Comparison of ENCODE assay signal across 1 cellular context in genomic region chr17:78976907-78977680, GRCh38.
TF ChIP-seq lines count a peak whose summit lies in the region.

No MANE protein-coding gene starts in this region.

TF ChIP-seq in SK-N-SH treated with all-trans-retinoic acid at 6 μM for 48 hours, 23 proteins besides CTCF, POLR2A, EP300 and RAD21 (continued from another document):
- TF ChIP-seq CSRNP3 (CRISPR knock-in tag; IDR thresholded peaks at IDR 0.05) (no peak), CSDC2 (CRISPR knock-in tag; IDR thresholded peaks at IDR 0.05) (no peak), ZC3H10 (CRISPR knock-in tag; IDR thresholded peaks at IDR 0.05) (no peak), PATZ1 (CRISPR knock-in tag; IDR thresholded peaks at IDR 0.05; ENCODE audit: borderline replicate concordance) (no peak), GLIS3 (CRISPR knock-in tag; IDR thresholded peaks at IDR 0.05) (no peak), ZNF8 (CRISPR knock-in tag; IDR thresholded peaks at IDR 0.05) (no peak), OSR1 (CRISPR knock-in tag; IDR thresholded peaks at IDR 0.05) (no peak), ISL1 (CRISPR knock-in tag; IDR thresholded peaks at IDR 0.05) (no peak), ZNF565 (CRISPR knock-in tag; conservative IDR thresholded peaks at IDR 0.05; ENCODE audit: low read depth) (no peak), PPARA (CRISPR knock-in tag; IDR thresholded peaks at IDR 0.05; ENCODE audit: borderline replicate concordance) (no peak)
